Comparison of ENCODE assay signal across 1 cellular context in genomic region chr19:11293468-11294389, GRCh38.
TF ChIP-seq lines count a peak whose summit lies in the region.

No MANE protein-coding gene starts in this region.

TF ChIP-seq in HepG2, 621 proteins besides CTCF, POLR2A, EP300 and RAD21 (continued from another document and continues in another):
- TF ChIP-seq KLF13 (CRISPR knock-in tag; IDR thresholded peaks at IDR 0.05): no peak
- no peak for TF ChIP-seq POLR2AphosphoS2 (IDR thresholded peaks at IDR 0.05; ENCODE audit: low read depth, low read length)
- TF ChIP-seq RFX1 (IDR thresholded peaks at IDR 0.05): no peak
- no peak for TF ChIP-seq FOXJ3 (CRISPR knock-in tag; IDR thresholded peaks at IDR 0.05; ENCODE audit: borderline replicate concordance)
- no peak for TF ChIP-seq KDM6A (CRISPR knock-in tag; IDR thresholded peaks at IDR 0.05; ENCODE audit: low read depth)
- TF ChIP-seq MLLT10 (CRISPR knock-in tag; IDR thresholded peaks at IDR 0.05): no peak
- no peak for TF ChIP-seq ZFP36L2 (CRISPR knock-in tag; IDR thresholded peaks at IDR 0.05)
- TF ChIP-seq ZBTB33 (CRISPR knock-in tag; IDR thresholded peaks at IDR 0.05): peak; percentile 43
- TF ChIP-seq SETDB1 (CRISPR knock-in tag; IDR thresholded peaks at IDR 0.05; ENCODE audit: borderline replicate concordance): no peak
- TF ChIP-seq ZNF747 (CRISPR knock-in tag; IDR thresholded peaks at IDR 0.05; ENCODE audit: borderline replicate concordance): peak; percentile 82; the same call in 1 of the 2 replicates
- no peak for TF ChIP-seq RFX3 (CRISPR knock-in tag; IDR thresholded peaks at IDR 0.05)
- peak; percentile 68 for TF ChIP-seq TEAD3 (CRISPR knock-in tag; optimal IDR thresholded peaks at IDR 0.05; ENCODE audit: borderline replicate concordance)
- no peak for TF ChIP-seq NFATC3 (CRISPR knock-in tag; IDR thresholded peaks at IDR 0.05)
- no peak for TF ChIP-seq ZNF781 (CRISPR knock-in tag; IDR thresholded peaks at IDR 0.05; ENCODE audit: borderline replicate concordance, not compliant biosample characterization)
- TF ChIP-seq ZNF296 (CRISPR knock-in tag; conservative IDR thresholded peaks at IDR 0.05): no peak
- no peak for TF ChIP-seq SKI (IDR thresholded peaks at IDR 0.05; ENCODE audit: partially characterized antibody)
- peak; percentile 68; the same call in 1 of the 2 replicates for TF ChIP-seq CBX5 (CRISPR knock-in tag; IDR thresholded peaks at IDR 0.05; ENCODE audit: borderline replicate concordance)
- TF ChIP-seq NCOA2 (CRISPR knock-in tag; IDR thresholded peaks at IDR 0.05): peak; percentile 33; the same call in 1 of the 2 replicates
- no peak for TF ChIP-seq ZNF20 (CRISPR knock-in tag; IDR thresholded peaks at IDR 0.05)
- no peak; the same call in 1 of the 2 replicates for TF ChIP-seq CSRNP1 (CRISPR knock-in tag; IDR thresholded peaks at IDR 0.05)
- no peak for TF ChIP-seq ZNF496 (CRISPR knock-in tag; IDR thresholded peaks at IDR 0.05; ENCODE audit: insufficient replicate concordance)
- TF ChIP-seq CHD4 (IDR thresholded peaks at IDR 0.05; ENCODE audit: borderline replicate concordance, low read length): no peak
- TF ChIP-seq HNRNPK (IDR thresholded peaks at IDR 0.05; ENCODE audit: low read depth, low read length, poor library complexity, severe bottlenecking): peak; percentile 49
- TF ChIP-seq ZNF574 (CRISPR knock-in tag; IDR thresholded peaks at IDR 0.05): peak; percentile 81
- TF ChIP-seq SMARCC2 (IDR thresholded peaks at IDR 0.05): no peak
- TF ChIP-seq SMC3 (IDR thresholded peaks at IDR 0.05; ENCODE audit: low read length): peak; percentile 46; the same call in 1 of the 2 replicates
- no peak for TF ChIP-seq ZNF546 (CRISPR knock-in tag; conservative IDR thresholded peaks at IDR 0.05)
- TF ChIP-seq ZSCAN31 (CRISPR knock-in tag; IDR thresholded peaks at IDR 0.05; ENCODE audit: low read depth): peak; percentile 71
- no peak for TF ChIP-seq TMF1 (CRISPR knock-in tag; IDR thresholded peaks at IDR 0.05; ENCODE audit: low read depth)
- TF ChIP-seq KDM3A (CRISPR knock-in tag; IDR thresholded peaks at IDR 0.05; ENCODE audit: low read depth): 0 out of 2 replicates have a peak, but pooled peaks have one; percentile 53
- TF ChIP-seq, protein P1, sequence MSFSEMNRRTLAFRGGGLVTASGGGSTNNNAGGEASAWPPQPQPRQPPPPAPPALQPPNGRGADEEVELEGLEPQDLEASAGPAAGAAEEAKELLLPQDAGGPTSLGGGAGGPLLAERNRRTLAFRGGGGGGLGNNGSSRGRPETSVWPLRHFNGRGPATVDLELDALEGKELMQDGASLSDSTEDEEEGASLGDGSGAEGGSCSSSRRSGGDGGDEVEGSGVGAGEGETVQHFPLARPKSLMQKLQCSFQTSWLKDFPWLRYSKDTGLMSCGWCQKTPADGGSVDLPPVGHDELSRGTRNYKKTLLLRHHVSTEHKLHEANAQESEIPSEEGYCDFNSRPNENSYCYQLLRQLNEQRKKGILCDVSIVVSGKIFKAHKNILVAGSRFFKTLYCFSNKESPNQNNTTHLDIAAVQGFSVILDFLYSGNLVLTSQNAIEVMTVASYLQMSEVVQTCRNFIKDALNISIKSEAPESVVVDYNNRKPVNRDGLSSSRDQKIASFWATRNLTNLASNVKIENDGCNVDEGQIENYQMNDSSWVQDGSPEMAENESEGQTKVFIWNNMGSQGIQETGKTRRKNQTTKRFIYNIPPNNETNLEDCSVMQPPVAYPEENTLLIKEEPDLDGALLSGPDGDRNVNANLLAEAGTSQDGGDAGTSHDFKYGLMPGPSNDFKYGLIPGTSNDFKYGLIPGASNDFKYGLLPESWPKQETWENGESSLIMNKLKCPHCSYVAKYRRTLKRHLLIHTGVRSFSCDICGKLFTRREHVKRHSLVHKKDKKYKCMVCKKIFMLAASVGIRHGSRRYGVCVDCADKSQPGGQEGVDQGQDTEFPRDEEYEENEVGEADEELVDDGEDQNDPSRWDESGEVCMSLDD (CRISPR knock-in tag; IDR thresholded peaks at IDR 0.05; ENCODE audit: borderline replicate concordance): no peak
- TF ChIP-seq HMG20A (CRISPR knock-in tag; IDR thresholded peaks at IDR 0.05; ENCODE audit: borderline replicate concordance): no peak
- TF ChIP-seq, protein P2, sequence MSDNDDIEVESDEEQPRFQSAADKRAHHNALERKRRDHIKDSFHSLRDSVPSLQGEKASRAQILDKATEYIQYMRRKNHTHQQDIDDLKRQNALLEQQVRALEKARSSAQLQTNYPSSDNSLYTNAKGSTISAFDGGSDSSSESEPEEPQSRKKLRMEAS (IDR thresholded peaks at IDR 0.05): peak; percentile 17; the same call in 1 of the 2 replicates
- TF ChIP-seq ZNF569 (CRISPR knock-in tag; IDR thresholded peaks at IDR 0.05; ENCODE audit: borderline replicate concordance): no peak
- no peak for TF ChIP-seq REXO4 (CRISPR knock-in tag; IDR thresholded peaks at IDR 0.05; ENCODE audit: borderline replicate concordance)
- TF ChIP-seq, protein P3, sequence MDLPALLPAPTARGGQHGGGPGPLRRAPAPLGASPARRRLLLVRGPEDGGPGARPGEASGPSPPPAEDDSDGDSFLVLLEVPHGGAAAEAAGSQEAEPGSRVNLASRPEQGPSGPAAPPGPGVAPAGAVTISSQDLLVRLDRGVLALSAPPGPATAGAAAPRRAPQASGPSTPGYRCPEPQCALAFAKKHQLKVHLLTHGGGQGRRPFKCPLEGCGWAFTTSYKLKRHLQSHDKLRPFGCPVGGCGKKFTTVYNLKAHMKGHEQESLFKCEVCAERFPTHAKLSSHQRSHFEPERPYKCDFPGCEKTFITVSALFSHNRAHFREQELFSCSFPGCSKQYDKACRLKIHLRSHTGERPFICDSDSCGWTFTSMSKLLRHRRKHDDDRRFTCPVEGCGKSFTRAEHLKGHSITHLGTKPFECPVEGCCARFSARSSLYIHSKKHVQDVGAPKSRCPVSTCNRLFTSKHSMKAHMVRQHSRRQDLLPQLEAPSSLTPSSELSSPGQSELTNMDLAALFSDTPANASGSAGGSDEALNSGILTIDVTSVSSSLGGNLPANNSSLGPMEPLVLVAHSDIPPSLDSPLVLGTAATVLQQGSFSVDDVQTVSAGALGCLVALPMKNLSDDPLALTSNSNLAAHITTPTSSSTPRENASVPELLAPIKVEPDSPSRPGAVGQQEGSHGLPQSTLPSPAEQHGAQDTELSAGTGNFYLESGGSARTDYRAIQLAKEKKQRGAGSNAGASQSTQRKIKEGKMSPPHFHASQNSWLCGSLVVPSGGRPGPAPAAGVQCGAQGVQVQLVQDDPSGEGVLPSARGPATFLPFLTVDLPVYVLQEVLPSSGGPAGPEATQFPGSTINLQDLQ (CRISPR knock-in tag; IDR thresholded peaks at IDR 0.05): no peak
- no peak for TF ChIP-seq HDAC6 (IDR thresholded peaks at IDR 0.05; ENCODE audit: low read depth, low read length)
- no peak for TF ChIP-seq PHF8 (CRISPR knock-in tag; IDR thresholded peaks at IDR 0.05)
- TF ChIP-seq, protein P4, sequence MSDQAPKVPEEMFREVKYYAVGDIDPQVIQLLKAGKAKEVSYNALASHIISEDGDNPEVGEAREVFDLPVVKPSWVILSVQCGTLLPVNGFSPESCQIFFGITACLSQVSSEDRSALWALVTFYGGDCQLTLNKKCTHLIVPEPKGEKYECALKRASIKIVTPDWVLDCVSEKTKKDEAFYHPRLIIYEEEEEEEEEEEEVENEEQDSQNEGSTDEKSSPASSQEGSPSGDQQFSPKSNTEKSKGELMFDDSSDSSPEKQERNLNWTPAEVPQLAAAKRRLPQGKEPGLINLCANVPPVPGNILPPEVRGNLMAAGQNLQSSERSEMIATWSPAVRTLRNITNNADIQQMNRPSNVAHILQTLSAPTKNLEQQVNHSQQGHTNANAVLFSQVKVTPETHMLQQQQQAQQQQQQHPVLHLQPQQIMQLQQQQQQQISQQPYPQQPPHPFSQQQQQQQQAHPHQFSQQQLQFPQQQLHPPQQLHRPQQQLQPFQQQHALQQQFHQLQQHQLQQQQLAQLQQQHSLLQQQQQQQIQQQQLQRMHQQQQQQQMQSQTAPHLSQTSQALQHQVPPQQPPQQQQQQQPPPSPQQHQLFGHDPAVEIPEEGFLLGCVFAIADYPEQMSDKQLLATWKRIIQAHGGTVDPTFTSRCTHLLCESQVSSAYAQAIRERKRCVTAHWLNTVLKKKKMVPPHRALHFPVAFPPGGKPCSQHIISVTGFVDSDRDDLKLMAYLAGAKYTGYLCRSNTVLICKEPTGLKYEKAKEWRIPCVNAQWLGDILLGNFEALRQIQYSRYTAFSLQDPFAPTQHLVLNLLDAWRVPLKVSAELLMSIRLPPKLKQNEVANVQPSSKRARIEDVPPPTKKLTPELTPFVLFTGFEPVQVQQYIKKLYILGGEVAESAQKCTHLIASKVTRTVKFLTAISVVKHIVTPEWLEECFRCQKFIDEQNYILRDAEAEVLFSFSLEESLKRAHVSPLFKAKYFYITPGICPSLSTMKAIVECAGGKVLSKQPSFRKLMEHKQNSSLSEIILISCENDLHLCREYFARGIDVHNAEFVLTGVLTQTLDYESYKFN (CRISPR knock-in tag; conservative IDR thresholded peaks at IDR 0.05): 0 out of 2 replicates have a peak, but pooled peaks have one; percentile 18
- TF ChIP-seq MAZ (IDR thresholded peaks at IDR 0.05; ENCODE audit: borderline replicate concordance, low read depth, low read length): peak; percentile 30; the same call in 1 of the 2 replicates
- peak; percentile 84 for TF ChIP-seq MAZ (CRISPR knock-in tag; IDR thresholded peaks at IDR 0.05; ENCODE audit: low read depth)
- peak; percentile 47; the same call in 1 of the 2 replicates for TF ChIP-seq KDM5B (CRISPR knock-in tag; IDR thresholded peaks at IDR 0.05; ENCODE audit: borderline replicate concordance)
- TF ChIP-seq, protein P5, sequence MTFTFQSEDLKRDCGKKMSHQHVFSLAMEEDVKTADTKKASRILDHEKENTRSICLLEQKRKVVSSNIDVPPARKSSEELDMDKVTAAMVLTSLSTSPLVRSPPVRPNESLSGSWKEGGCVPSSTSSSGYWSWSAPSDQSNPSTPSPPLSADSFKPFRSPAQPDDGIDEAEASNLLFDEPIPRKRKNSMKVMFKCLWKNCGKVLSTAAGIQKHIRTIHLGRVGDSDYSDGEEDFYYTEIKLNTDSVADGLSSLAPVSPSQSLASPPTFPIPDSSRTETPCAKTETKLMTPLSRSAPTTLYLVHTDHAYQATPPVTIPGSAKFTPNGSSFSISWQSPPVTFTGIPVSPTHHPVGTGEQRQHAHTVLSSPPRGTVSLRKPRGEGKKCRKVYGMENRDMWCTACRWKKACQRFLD (CRISPR knock-in tag; IDR thresholded peaks at IDR 0.05; ENCODE audit: borderline replicate concordance): no peak
- TF ChIP-seq ZBTB43 (CRISPR knock-in tag; conservative IDR thresholded peaks at IDR 0.05): no peak
- TF ChIP-seq ZNF777 (CRISPR knock-in tag; IDR thresholded peaks at IDR 0.05): no peak
- TF ChIP-seq ZSCAN21 (CRISPR knock-in tag; IDR thresholded peaks at IDR 0.05; ENCODE audit: borderline replicate concordance): no peak
